1 cellular context compared by ENCODE assay signal in genomic region chr20:23366384-23366783, GRCh38.
TF ChIP-seq lines count a peak whose summit lies in the region.

No MANE protein-coding gene starts in this region.

TF ChIP-seq in GM12878, 131 proteins besides CTCF, POLR2A, EP300 and RAD21 (continued from another document and continues in another):
- TF ChIP-seq, protein P1, sequence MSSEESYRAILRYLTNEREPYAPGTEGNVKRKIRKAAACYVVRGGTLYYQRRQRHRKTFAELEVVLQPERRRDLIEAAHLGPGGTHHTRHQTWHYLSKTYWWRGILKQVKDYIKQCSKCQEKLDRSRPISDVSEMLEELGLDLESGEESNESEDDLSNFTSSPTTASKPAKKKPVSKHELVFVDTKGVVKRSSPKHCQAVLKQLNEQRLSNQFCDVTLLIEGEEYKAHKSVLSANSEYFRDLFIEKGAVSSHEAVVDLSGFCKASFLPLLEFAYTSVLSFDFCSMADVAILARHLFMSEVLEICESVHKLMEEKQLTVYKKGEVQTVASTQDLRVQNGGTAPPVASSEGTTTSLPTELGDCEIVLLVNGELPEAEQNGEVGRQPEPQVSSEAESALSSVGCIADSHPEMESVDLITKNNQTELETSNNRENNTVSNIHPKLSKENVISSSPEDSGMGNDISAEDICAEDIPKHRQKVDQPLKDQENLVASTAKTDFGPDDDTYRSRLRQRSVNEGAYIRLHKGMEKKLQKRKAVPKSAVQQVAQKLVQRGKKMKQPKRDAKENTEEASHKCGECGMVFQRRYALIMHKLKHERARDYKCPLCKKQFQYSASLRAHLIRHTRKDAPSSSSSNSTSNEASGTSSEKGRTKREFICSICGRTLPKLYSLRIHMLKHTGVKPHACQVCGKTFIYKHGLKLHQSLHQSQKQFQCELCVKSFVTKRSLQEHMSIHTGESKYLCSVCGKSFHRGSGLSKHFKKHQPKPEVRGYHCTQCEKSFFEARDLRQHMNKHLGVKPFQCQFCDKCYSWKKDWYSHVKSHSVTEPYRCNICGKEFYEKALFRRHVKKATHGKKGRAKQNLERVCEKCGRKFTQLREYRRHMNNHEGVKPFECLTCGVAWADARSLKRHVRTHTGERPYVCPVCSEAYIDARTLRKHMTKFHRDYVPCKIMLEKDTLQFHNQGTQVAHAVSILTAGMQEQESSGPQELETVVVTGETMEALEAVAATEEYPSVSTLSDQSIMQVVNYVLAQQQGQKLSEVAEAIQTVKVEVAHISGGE (CRISPR knock-in tag; IDR thresholded peaks at IDR 0.05), result no peak; the same call in 1 of the 2 replicates
- TF ChIP-seq SIN3A (IDR thresholded peaks at IDR 0.05; ENCODE audit: low read depth, low read length), result 0 out of 2 replicates have a peak, but pooled peaks have one; percentile 38
- 0 out of 2 replicates have a peak, but pooled peaks have one; percentile 42 for TF ChIP-seq MTA2 (IDR thresholded peaks at IDR 0.05; ENCODE audit: low read depth)
- no peak for TF ChIP-seq SREBF1 (IDR thresholded peaks at IDR 0.05; ENCODE audit: low read length)
- no peak for TF ChIP-seq HDAC6 (IDR thresholded peaks at IDR 0.05; ENCODE audit: unreplicated experiment)
- TF ChIP-seq, protein P2, sequence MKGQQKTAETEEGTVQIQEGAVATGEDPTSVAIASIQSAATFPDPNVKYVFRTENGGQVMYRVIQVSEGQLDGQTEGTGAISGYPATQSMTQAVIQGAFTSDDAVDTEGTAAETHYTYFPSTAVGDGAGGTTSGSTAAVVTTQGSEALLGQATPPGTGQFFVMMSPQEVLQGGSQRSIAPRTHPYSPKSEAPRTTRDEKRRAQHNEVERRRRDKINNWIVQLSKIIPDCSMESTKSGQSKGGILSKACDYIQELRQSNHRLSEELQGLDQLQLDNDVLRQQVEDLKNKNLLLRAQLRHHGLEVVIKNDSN (IDR thresholded peaks at IDR 0.05; ENCODE audit: borderline replicate concordance, extremely low read length, insufficient read depth, low read depth, low read length), result peak; percentile 14
- no peak for TF ChIP-seq SREBF2 (IDR thresholded peaks at IDR 0.05; ENCODE audit: low read length)
- TF ChIP-seq TARDBP (IDR thresholded peaks at IDR 0.05; ENCODE audit: borderline replicate concordance), result no peak
- no peak for TF ChIP-seq NKRF (conservative IDR thresholded peaks at IDR 0.05)
- no peak for TF ChIP-seq ZSCAN29 (IDR thresholded peaks at IDR 0.05)
- no peak for TF ChIP-seq FOXK2 (IDR thresholded peaks at IDR 0.05)
- no peak for TF ChIP-seq TCF7 (IDR thresholded peaks at IDR 0.05; ENCODE audit: borderline replicate concordance)
- peak; percentile 44; the same call in 1 of the 2 replicates for TF ChIP-seq CREB1 (IDR thresholded peaks at IDR 0.05; ENCODE audit: low read depth)
- TF ChIP-seq, protein P3, sequence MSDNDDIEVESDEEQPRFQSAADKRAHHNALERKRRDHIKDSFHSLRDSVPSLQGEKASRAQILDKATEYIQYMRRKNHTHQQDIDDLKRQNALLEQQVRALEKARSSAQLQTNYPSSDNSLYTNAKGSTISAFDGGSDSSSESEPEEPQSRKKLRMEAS (IDR thresholded peaks at IDR 0.05; ENCODE audit: low read depth, low read length), result no peak
- TF ChIP-seq BACH1 (IDR thresholded peaks at IDR 0.05; ENCODE audit: borderline replicate concordance), result no peak
- no peak for TF ChIP-seq ZNF592 (IDR thresholded peaks at IDR 0.05)
- TF ChIP-seq, protein P4, sequence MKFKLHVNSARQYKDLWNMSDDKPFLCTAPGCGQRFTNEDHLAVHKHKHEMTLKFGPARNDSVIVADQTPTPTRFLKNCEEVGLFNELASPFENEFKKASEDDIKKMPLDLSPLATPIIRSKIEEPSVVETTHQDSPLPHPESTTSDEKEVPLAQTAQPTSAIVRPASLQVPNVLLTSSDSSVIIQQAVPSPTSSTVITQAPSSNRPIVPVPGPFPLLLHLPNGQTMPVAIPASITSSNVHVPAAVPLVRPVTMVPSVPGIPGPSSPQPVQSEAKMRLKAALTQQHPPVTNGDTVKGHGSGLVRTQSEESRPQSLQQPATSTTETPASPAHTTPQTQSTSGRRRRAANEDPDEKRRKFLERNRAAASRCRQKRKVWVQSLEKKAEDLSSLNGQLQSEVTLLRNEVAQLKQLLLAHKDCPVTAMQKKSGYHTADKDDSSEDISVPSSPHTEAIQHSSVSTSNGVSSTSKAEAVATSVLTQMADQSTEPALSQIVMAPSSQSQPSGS (IDR thresholded peaks at IDR 0.05; ENCODE audit: low read length), result peak; percentile 66; the same call in 1 of the 2 replicates
- TF ChIP-seq ATF7 (IDR thresholded peaks at IDR 0.05; ENCODE audit: low read depth), result peak; percentile 97
- TF ChIP-seq BHLHE40 (IDR thresholded peaks at IDR 0.05; ENCODE audit: borderline replicate concordance in 1 of 2, low read depth in 2 of 2, low read length in 1 of 2), result peak in 1 of 2 experiments; percentile 49; a peak in 1 of 4 replicates
- TF ChIP-seq, protein P5, sequence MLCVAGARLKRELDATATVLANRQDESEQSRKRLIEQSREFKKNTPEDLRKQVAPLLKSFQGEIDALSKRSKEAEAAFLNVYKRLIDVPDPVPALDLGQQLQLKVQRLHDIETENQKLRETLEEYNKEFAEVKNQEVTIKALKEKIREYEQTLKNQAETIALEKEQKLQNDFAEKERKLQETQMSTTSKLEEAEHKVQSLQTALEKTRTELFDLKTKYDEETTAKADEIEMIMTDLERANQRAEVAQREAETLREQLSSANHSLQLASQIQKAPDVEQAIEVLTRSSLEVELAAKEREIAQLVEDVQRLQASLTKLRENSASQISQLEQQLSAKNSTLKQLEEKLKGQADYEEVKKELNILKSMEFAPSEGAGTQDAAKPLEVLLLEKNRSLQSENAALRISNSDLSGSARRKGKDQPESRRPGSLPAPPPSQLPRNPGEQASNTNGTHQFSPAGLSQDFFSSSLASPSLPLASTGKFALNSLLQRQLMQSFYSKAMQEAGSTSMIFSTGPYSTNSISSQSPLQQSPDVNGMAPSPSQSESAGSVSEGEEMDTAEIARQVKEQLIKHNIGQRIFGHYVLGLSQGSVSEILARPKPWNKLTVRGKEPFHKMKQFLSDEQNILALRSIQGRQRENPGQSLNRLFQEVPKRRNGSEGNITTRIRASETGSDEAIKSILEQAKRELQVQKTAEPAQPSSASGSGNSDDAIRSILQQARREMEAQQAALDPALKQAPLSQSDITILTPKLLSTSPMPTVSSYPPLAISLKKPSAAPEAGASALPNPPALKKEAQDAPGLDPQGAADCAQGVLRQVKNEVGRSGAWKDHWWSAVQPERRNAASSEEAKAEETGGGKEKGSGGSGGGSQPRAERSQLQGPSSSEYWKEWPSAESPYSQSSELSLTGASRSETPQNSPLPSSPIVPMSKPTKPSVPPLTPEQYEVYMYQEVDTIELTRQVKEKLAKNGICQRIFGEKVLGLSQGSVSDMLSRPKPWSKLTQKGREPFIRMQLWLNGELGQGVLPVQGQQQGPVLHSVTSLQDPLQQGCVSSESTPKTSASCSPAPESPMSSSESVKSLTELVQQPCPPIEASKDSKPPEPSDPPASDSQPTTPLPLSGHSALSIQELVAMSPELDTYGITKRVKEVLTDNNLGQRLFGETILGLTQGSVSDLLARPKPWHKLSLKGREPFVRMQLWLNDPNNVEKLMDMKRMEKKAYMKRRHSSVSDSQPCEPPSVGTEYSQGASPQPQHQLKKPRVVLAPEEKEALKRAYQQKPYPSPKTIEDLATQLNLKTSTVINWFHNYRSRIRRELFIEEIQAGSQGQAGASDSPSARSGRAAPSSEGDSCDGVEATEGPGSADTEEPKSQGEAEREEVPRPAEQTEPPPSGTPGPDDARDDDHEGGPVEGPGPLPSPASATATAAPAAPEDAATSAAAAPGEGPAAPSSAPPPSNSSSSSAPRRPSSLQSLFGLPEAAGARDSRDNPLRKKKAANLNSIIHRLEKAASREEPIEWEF (IDR thresholded peaks at IDR 0.05; ENCODE audit: insufficient replicate concordance, low read depth, low read length), result no peak
- TF ChIP-seq REST (IDR thresholded peaks at IDR 0.05; ENCODE audit: low read depth, low read length), result no peak
- no peak for TF ChIP-seq POLR2AphosphoS2 (IDR thresholded peaks at IDR 0.05; ENCODE audit: low read depth, low read length)
- no peak for TF ChIP-seq NFXL1 (IDR thresholded peaks at IDR 0.05; ENCODE audit: borderline replicate concordance)
- no peak for TF ChIP-seq KAT2A (conservative IDR thresholded peaks at IDR 0.05; ENCODE audit: control insufficient read depth, low read depth, low read length)
- TF ChIP-seq RUNX3 (IDR thresholded peaks at IDR 0.05; ENCODE audit: low read length), result peak; percentile 28; the same call in 1 of the 2 replicates
- TF ChIP-seq FOXM1 (IDR thresholded peaks at IDR 0.05; ENCODE audit: low read depth, low read length), result no peak
- TF ChIP-seq POLR2AphosphoS5 (IDR thresholded peaks at IDR 0.05; ENCODE audit: low read length), result no peak
- TF ChIP-seq RAD51 (IDR thresholded peaks at IDR 0.05), result peak; percentile 96
- no peak for TF ChIP-seq SIX5 (IDR thresholded peaks at IDR 0.05; ENCODE audit: low read depth, low read length, severe bottlenecking)
- TF ChIP-seq ZNF274 (IDR thresholded peaks at IDR 0.05; ENCODE audit: insufficient read depth, insufficient read length), result no peak
- no peak for TF ChIP-seq TAF1 (IDR thresholded peaks at IDR 0.05; ENCODE audit: borderline replicate concordance, low read depth, low read length)
- no peak for TF ChIP-seq NFYA (IDR thresholded peaks at IDR 0.05; ENCODE audit: borderline replicate concordance, low read depth, low read length)
- no peak for TF ChIP-seq SRF (IDR thresholded peaks at IDR 0.05; ENCODE audit: low read depth in 2 of 2, low read length in 2 of 2)
- peak; percentile 83 for TF ChIP-seq E2F4 (IDR thresholded peaks at IDR 0.05; ENCODE audit: low read depth, low read length)
- TF ChIP-seq ESRRA (IDR thresholded peaks at IDR 0.05; ENCODE audit: low read length), result no peak
- peak; percentile 74; the same call in 1 of the 2 replicates for TF ChIP-seq SPI1 (IDR thresholded peaks at IDR 0.05; ENCODE audit: borderline replicate concordance, insufficient read depth, low read depth, low read length)
